ENCODE assay signal across 17 cellular contexts in genomic region chr22:44628273-44628672, GRCh38.
DNase-seq lines count a peak whose midpoint lies in the region; ATAC-seq, FAIRE-seq and TF ChIP-seq lines count a peak whose summit lies in the region.
"Had no signal": no experiment of that assay in that cellular context is flagged by ENCODE, and none has a peak within 500 bp of the region (broad histone marks: within the 10 kb centered on the region; RNA-seq: fewer than 3 reads in every experiment).

No MANE protein-coding gene starts in this region.

- no peak for ATAC-seq in activated naive CD4-positive, alpha-beta T cell treated with anti-CD3 and anti-CD28 coated beads, Interleukin-2, amount 50 U/mL, for 72 hours
- ATAC-seq in GM19023 (IDR thresholded peaks at IDR 0.05; ENCODE audit: unreplicated experiment) = no peak
- ATAC-seq: GM23338 had no signal

- H3K4me2 ChIP-seq in osteoblast (ENCODE audit: insufficient read depth, low read length) = no peak overlapping the region
- H3K4me2 ChIP-seq: GM23338 had no signal

- no peaks in the 10 kb centered on the region for H3K79me2 ChIP-seq in osteoblast (ENCODE audit: insufficient read depth, low read length)

- no peak for TF ChIP-seq CTCF in kidney (IDR thresholded peaks at IDR 0.05; ENCODE audit: borderline replicate concordance, extremely low read depth, insufficient read depth)
- TF ChIP-seq CTCF in osteoblast (IDR thresholded peaks at IDR 0.05; ENCODE audit: extremely low read depth, low read depth, low read length) = no peak

- peaks cover 4% of the 10 kb centered on the region for H3K36me3 Mint-ChIP-seq in activated naive CD4-positive, alpha-beta T cell treated with anti-CD3 and anti-CD28 coated beads, Interleukin-2, amount 50 U/mL, for 24 hours
- H3K36me3 Mint-ChIP-seq in activated naive CD4-positive, alpha-beta T cell treated with anti-CD3 and anti-CD28 coated beads, Interleukin-2, amount 50 U/mL, for 72 hours = peaks cover 5 to 6% of the 10 kb centered on the region in 2 donors

- H3K4me3 ChIP-seq in kidney (ENCODE audit: low read length in 2 of 2) (no peak overlapping the region), osteoblast (ENCODE audit: insufficient read depth, low read length) (no peak overlapping the region)
- H3K4me3 ChIP-seq: GM23338 had no signal

- H3K4me1 Mint-ChIP-seq in activated naive CD4-positive, alpha-beta T cell treated with anti-CD3 and anti-CD28 coated beads, Interleukin-2, amount 50 U/mL, for 24 hours = peaks cover 5% of the 10 kb centered on the region
- H3K4me1 Mint-ChIP-seq: GM23338 had no signal

- H3K27ac ChIP-seq in kidney (ENCODE audit: low read depth in 2 of 2, low read length in 2 of 2) (no peak overlapping the region), osteoblast (ENCODE audit: low read depth, low read length) (no peak overlapping the region)

- no peaks in the 10 kb centered on the region for H3K4me1 ChIP-seq in kidney (ENCODE audit: control insufficient read depth in 1 of 2, insufficient read depth in 1 of 2, low read depth in 1 of 2, low read length in 2 of 2)
- H3K4me1 ChIP-seq in osteoblast (ENCODE audit: insufficient read depth, low read length) = no peaks in the 10 kb centered on the region
- H3K4me1 ChIP-seq: BE2C had no signal

- no peaks in the 10 kb centered on the region for H3K36me3 ChIP-seq in kidney (ENCODE audit: control insufficient read depth in 1 of 2, insufficient read depth in 2 of 2, low read length in 2 of 2)
- H3K36me3 ChIP-seq in osteoblast (ENCODE audit: insufficient read depth, low read length) = no peaks in the 10 kb centered on the region
- H3K36me3 ChIP-seq: BE2C had no signal

- H3K27me3 ChIP-seq in osteoblast (ENCODE audit: insufficient read depth, low read length) = peaks cover 4% of the 10 kb centered on the region
- H3K27me3 ChIP-seq: BE2C had no signal

- peaks cover 6% of the 10 kb centered on the region for H3K9me3 Mint-ChIP-seq in activated naive CD4-positive, alpha-beta T cell treated with anti-CD3 and anti-CD28 coated beads, Interleukin-2, amount 50 U/mL, for 24 hours
- peaks cover 7% of the 10 kb centered on the region in 2 donors for H3K9me3 Mint-ChIP-seq in activated naive CD4-positive, alpha-beta T cell treated with anti-CD3 and anti-CD28 coated beads, Interleukin-2, amount 50 U/mL, for 72 hours
- H3K9me3 Mint-ChIP-seq: CD8-positive, alpha-beta memory T cell had no signal

- FAIRE-seq in kidney (lab: Jason Lieb, UNC) = no peak
- FAIRE-seq: GM12892, GM18507, H54 had no signal

- H3K27ac Mint-ChIP-seq in activated naive CD4-positive, alpha-beta T cell treated with anti-CD3 and anti-CD28 coated beads, Interleukin-2, amount 50 U/mL, for 24 hours = peak overlapping the region; percentile 46
- H3K27ac Mint-ChIP-seq in activated naive CD4-positive, alpha-beta T cell treated with anti-CD3 and anti-CD28 coated beads, Interleukin-2, amount 50 U/mL, for 72 hours = no peak overlapping the region
- H3K27ac Mint-ChIP-seq: CD4-positive, CD25-positive, alpha-beta regulatory T cell; GM23338 had no signal

- no peaks in the 10 kb centered on the region for H3K27me3 Mint-ChIP-seq in activated naive CD4-positive, alpha-beta T cell treated with anti-CD3 and anti-CD28 coated beads, Interleukin-2, amount 50 U/mL, for 24 hours

- no peak overlapping the region for H2AFZ ChIP-seq in osteoblast (ENCODE audit: low read length)
- H2AFZ ChIP-seq: GM23338 had no signal

- H4K20me1 ChIP-seq in osteoblast (ENCODE audit: insufficient read depth, low read length) = no peaks in the 10 kb centered on the region

- H3K4me3 Mint-ChIP-seq in activated naive CD4-positive, alpha-beta T cell treated with anti-CD3 and anti-CD28 coated beads, Interleukin-2, amount 50 U/mL, for 24 hours = no peak overlapping the region
- H3K4me3 Mint-ChIP-seq: CD4-positive, CD25-positive, alpha-beta regulatory T cell; CD8-positive, alpha-beta memory T cell; GM23338 had no signal

- DNase-seq in activated naive CD4-positive, alpha-beta T cell treated with anti-CD3 and anti-CD28 coated beads, Interleukin-2, amount 50 U/mL, for 72 hours (ENCODE audit: low spot score in 2 of 2) = no peak
- peak; percentile 68 for DNase-seq in kidney
- peak; percentile 35 for DNase-seq in osteoblast (ENCODE audit: insufficient read length, low spot score, missing footprints)
- DNase-seq in T-helper 1 cell = no peak
- DNase-seq: BE2C; C1 segment of cervical spinal cord; CD4-positive, CD25-positive, alpha-beta regulatory T cell; CD8-positive, alpha-beta memory T cell; COR-L47; GDM1; HCEC 1CT had no signal

- H3K9me3 ChIP-seq in kidney (ENCODE audit: control insufficient read depth in 1 of 2, low read length in 2 of 2) (no peaks in the 10 kb centered on the region), osteoblast (ENCODE audit: low read depth, low read length) (no peaks in the 10 kb centered on the region)
- H3K9me3 ChIP-seq: BE2C had no signal

- no peak overlapping the region for H3K9ac ChIP-seq in kidney (ENCODE audit: low read length in 2 of 2)

- intact Hi-C loops in kidney (cut with DNase I) = loop anchor here (5.0 kb wide), 1 partner anchor 636 kb away; no protein-coding TSS in a partner anchor

Comparison
In these comparisons a context has a peak if more than half of its experiments do, and no peak if none do; other contexts are left out.
1. DNase-seq: peak in kidney (single experiment) and osteoblast (single experiment); none in activated naive CD4-positive, alpha-beta T cell treated with anti-CD3 and anti-CD28 coated beads, Interleukin-2, amount 50 U/mL, for 72 hours (0 of 2) and T-helper 1 cell (0 of 5).